Comparison of ENCODE assay signal across 19 cellular contexts in genomic region chr4:180203349-180203748, GRCh38.
DNase-seq lines count a peak whose midpoint lies in the region; ATAC-seq lines count a peak whose summit lies in the region.
"Had no signal": no experiment of that assay in that cellular context is flagged by ENCODE, and none has a peak within 500 bp of the region (broad histone marks: within the 10 kb centered on the region; RNA-seq: fewer than 3 reads in every experiment).

No MANE protein-coding gene starts in this region.

- H3K27ac Mint-ChIP-seq in activated CD8-positive, alpha-beta memory T cell treated with anti-CD3 and anti-CD28 coated beads, Interleukin-2, amount 10 ng/mL, durations not matched to agents 7 days and 5 days = no peak overlapping the region
- H3K27ac Mint-ChIP-seq: activated naive CD8-positive, alpha-beta T cell treated with anti-CD3 and anti-CD28 coated beads, Interleukin-2, amount 10 ng/mL, durations not matched to agents 7 days and 5 days; H9; natural killer cell had no signal

- intact Hi-C loops in cardiac septum (cut with DNase I) = no loop called here

- H3K27me3 Mint-ChIP-seq in activated CD8-positive, alpha-beta memory T cell treated with anti-CD3 and anti-CD28 coated beads, Interleukin-2, amount 10 ng/mL, durations not matched to agents 7 days and 5 days = no peaks in the 10 kb centered on the region
- H3K27me3 Mint-ChIP-seq: activated naive CD8-positive, alpha-beta T cell treated with anti-CD3 and anti-CD28 coated beads, Interleukin-2, amount 10 ng/mL, durations not matched to agents 7 days and 5 days; central memory CD8-positive, alpha-beta T cell had no signal

- CTCF ChIA-PET in activated CD8-positive, alpha-beta memory T cell treated with anti-CD3 and anti-CD28 coated beads, Interleukin-2, amount 10 ng/mL, durations not matched to agents 7 days and 5 days (lab: Charles Lee) = no interaction called here

- no peaks in the 10 kb centered on the region for H3K9me3 Mint-ChIP-seq in activated CD8-positive, alpha-beta memory T cell treated with anti-CD3 and anti-CD28 coated beads, Interleukin-2, amount 10 ng/mL, durations not matched to agents 7 days and 5 days (ENCODE audit: low read depth)
- H3K9me3 Mint-ChIP-seq: activated naive CD8-positive, alpha-beta T cell treated with anti-CD3 and anti-CD28 coated beads, Interleukin-2, amount 10 ng/mL, durations not matched to agents 7 days and 5 days; H9 had no signal

- no peaks in the 10 kb centered on the region for H3K4me1 Mint-ChIP-seq in activated CD8-positive, alpha-beta memory T cell treated with anti-CD3 and anti-CD28 coated beads, Interleukin-2, amount 10 ng/mL, durations not matched to agents 7 days and 5 days
- H3K4me1 Mint-ChIP-seq: central memory CD8-positive, alpha-beta T cell; natural killer cell had no signal

- no peak overlapping the region for H3K4me3 Mint-ChIP-seq in activated CD8-positive, alpha-beta memory T cell treated with anti-CD3 and anti-CD28 coated beads, Interleukin-2, amount 10 ng/mL, durations not matched to agents 7 days and 5 days
- H3K4me3 Mint-ChIP-seq: activated naive CD8-positive, alpha-beta T cell treated with anti-CD3 and anti-CD28 coated beads, Interleukin-2, amount 10 ng/mL, durations not matched to agents 7 days and 5 days; central memory CD8-positive, alpha-beta T cell; H9; natural killer cell had no signal

- ATAC-seq in GM18502 (IDR thresholded peaks at IDR 0.05; ENCODE audit: poor library complexity, unreplicated experiment) (peak; percentile 96), GM21390 (IDR thresholded peaks at IDR 0.05; ENCODE audit: unreplicated experiment) (peak; percentile 87), HG03025 (IDR thresholded peaks at IDR 0.05; ENCODE audit: low FRiP score, unreplicated experiment) (peak; percentile 91), HG03575 (IDR thresholded peaks at IDR 0.05; ENCODE audit: extremely low read depth, insufficient number of reproducible peaks, low FRiP score, unreplicated experiment) (peak; percentile 50), HG02759 (IDR thresholded peaks at IDR 0.05; ENCODE audit: unreplicated experiment) (no peak)
- no peak for ATAC-seq in activated CD8-positive, alpha-beta memory T cell treated with anti-CD3 and anti-CD28 coated beads, Interleukin-2, amount 10 ng/mL, durations not matched to agents 7 days and 5 days
- ATAC-seq: activated CD4-positive, CD25-positive, alpha-beta regulatory T cell treated with anti-CD3 and anti-CD28 coated beads, Interleukin-2, amount 50 U/mL, for 24 hours; natural killer cell; psoas muscle had no signal

- no peak for DNase-seq in activated CD8-positive, alpha-beta memory T cell treated with anti-CD3 and anti-CD28 coated beads, Interleukin-2, amount 10 ng/mL, durations not matched to agents 7 days and 5 days
- DNase-seq in NCI-H524 treated with DMSO at 0.1 percent for 48 hours (lab: John Stamatoyannopoulos, UW) (no peak), cardiac septum (ENCODE audit: low spot score) (no peak)
- DNase-seq: activated naive CD8-positive, alpha-beta T cell treated with anti-CD3 and anti-CD28 coated beads, Interleukin-2, amount 10 ng/mL, durations not matched to agents 7 days and 5 days; activated T-cell treated with anti-CD3 and anti-CD28 coated beads for 4 hours; foreskin fibroblast; H9; natural killer cell; NCI-H187; NCI-H69; psoas muscle; T-helper 1 cell had no signal

- H3K36me3 Mint-ChIP-seq in activated CD8-positive, alpha-beta memory T cell treated with anti-CD3 and anti-CD28 coated beads, Interleukin-2, amount 10 ng/mL, durations not matched to agents 7 days and 5 days = no peaks in the 10 kb centered on the region
- H3K36me3 Mint-ChIP-seq: activated naive CD8-positive, alpha-beta T cell treated with anti-CD3 and anti-CD28 coated beads, Interleukin-2, amount 10 ng/mL, durations not matched to agents 7 days and 5 days; natural killer cell had no signal

Comparison
In these comparisons a context has a peak if more than half of its experiments do, and no peak if none do; other contexts are left out.
1. ATAC-seq: peak in GM18502 (single experiment), GM21390 (single experiment), HG03025 (single experiment) and HG03575 (single experiment); none in activated CD8-positive, alpha-beta memory T cell treated with anti-CD3 and anti-CD28 coated beads, Interleukin-2, amount 10 ng/mL, durations not matched to agents 7 days and 5 days (single experiment) and HG02759 (single experiment).